Comparison of ENCODE assay signal across 8 cellular contexts in genomic region chr3:49158108-49158709, GRCh38. TPM values are rescaled to one million over a fixed set of nuclear protein-coding genes. Genes with fewer than 3 reads are reported as not detected.
A peak's percentile ranks its signal among the peaks of the same experiment; 100 is the strongest.
DNase-seq lines count a peak whose midpoint lies in the region; ATAC-seq lines count a peak whose summit lies in the region.

No MANE protein-coding gene starts in this region.

- no peak overlapping the region for H3K4me3 Mint-ChIP-seq in activated naive CD4-positive, alpha-beta T cell treated with anti-CD3 and anti-CD28 coated beads, Interleukin-2, amount 10 ng/mL, durations not matched to agents 7 days and 5 days
- no peak overlapping the region for H3K4me3 Mint-ChIP-seq in stimulated activated memory B cell treated with anti-CD40 and anti-IgM and Interleukin-4, amounts not matched to agents 10 μg/mL and 1 μg/mL and 100 μg/mL, for 72 hours

- CTCF ChIA-PET in activated naive CD4-positive, alpha-beta T cell treated with anti-CD3 and anti-CD28 coated beads, Interleukin-2, amount 10 ng/mL, durations not matched to agents 7 days and 5 days (lab: Charles Lee), result interaction anchor here (0.5 to 1.8 kb wide), 7 partner anchors 8 to 594 kb away, joined by 3 to 8 read pairs (median 4); partner anchors contain the start of genes CCDC71 and P4HTM

- DNase-seq in NCI-H526 (lab: John Stamatoyannopoulos, UW) (peak; percentile 24 to 48), NCI-H526 treated with DMSO at 0.1 percent for 48 hours (lab: John Stamatoyannopoulos, UW) (no peak), RPMI7951 (ENCODE audit: low read depth) (peak; percentile 41), kidney tubule cell (ENCODE audit: low spot score) (peak; percentile 22)
- DNase-seq in activated naive CD4-positive, alpha-beta T cell treated with anti-CD3 and anti-CD28 coated beads, Interleukin-2, amount 10 ng/mL, durations not matched to agents 7 days and 5 days, result peak; percentile 83

- H3K9me3 Mint-ChIP-seq in activated naive CD4-positive, alpha-beta T cell treated with anti-CD3 and anti-CD28 coated beads, Interleukin-2, amount 10 ng/mL, durations not matched to agents 7 days and 5 days, result no peaks in the 10 kb centered on the region
- H3K9me3 Mint-ChIP-seq in stimulated activated memory B cell treated with anti-CD40 and anti-IgM and Interleukin-4, amounts not matched to agents 10 μg/mL and 1 μg/mL and 100 μg/mL, for 72 hours, result no peaks in the 10 kb centered on the region

- ATAC-seq in stimulated activated memory B cell treated with anti-CD40 and anti-IgM and Interleukin-4, amounts not matched to agents 10 μg/mL and 1 μg/mL and 100 μg/mL, for 72 hours, result peak; percentile 76
- no peak for ATAC-seq in HG03095 (IDR thresholded peaks at IDR 0.05; ENCODE audit: unreplicated experiment)
- ATAC-seq in GM19023 (IDR thresholded peaks at IDR 0.05; ENCODE audit: unreplicated experiment), result no peak

- peaks cover 15% of the 10 kb centered on the region for H3K4me1 Mint-ChIP-seq in activated naive CD4-positive, alpha-beta T cell treated with anti-CD3 and anti-CD28 coated beads, Interleukin-2, amount 10 ng/mL, durations not matched to agents 7 days and 5 days
- H3K4me1 Mint-ChIP-seq in stimulated activated memory B cell treated with anti-CD40 and anti-IgM and Interleukin-4, amounts not matched to agents 10 μg/mL and 1 μg/mL and 100 μg/mL, for 72 hours, result peaks cover 6% of the 10 kb centered on the region

- H3K27ac Mint-ChIP-seq in activated naive CD4-positive, alpha-beta T cell treated with anti-CD3 and anti-CD28 coated beads, Interleukin-2, amount 10 ng/mL, durations not matched to agents 7 days and 5 days, result no peak overlapping the region
- no peak overlapping the region for H3K27ac Mint-ChIP-seq in stimulated activated memory B cell treated with anti-CD40 and anti-IgM and Interleukin-4, amounts not matched to agents 10 μg/mL and 1 μg/mL and 100 μg/mL, for 72 hours

- H3K27me3 Mint-ChIP-seq in activated naive CD4-positive, alpha-beta T cell treated with anti-CD3 and anti-CD28 coated beads, Interleukin-2, amount 10 ng/mL, durations not matched to agents 7 days and 5 days, result no peaks in the 10 kb centered on the region
- no peaks in the 10 kb centered on the region for H3K27me3 Mint-ChIP-seq in stimulated activated memory B cell treated with anti-CD40 and anti-IgM and Interleukin-4, amounts not matched to agents 10 μg/mL and 1 μg/mL and 100 μg/mL, for 72 hours

- peaks cover 2% of the 10 kb centered on the region for H3K36me3 Mint-ChIP-seq in activated naive CD4-positive, alpha-beta T cell treated with anti-CD3 and anti-CD28 coated beads, Interleukin-2, amount 10 ng/mL, durations not matched to agents 7 days and 5 days
- H3K36me3 Mint-ChIP-seq in stimulated activated memory B cell treated with anti-CD40 and anti-IgM and Interleukin-4, amounts not matched to agents 10 μg/mL and 1 μg/mL and 100 μg/mL, for 72 hours, result no peaks in the 10 kb centered on the region

RNA-seq across cellular contexts. Expression of gene CCDC71, which starts 7.9 kb away (rescaled TPM):
- 26.0 and 32.8 TPM in 2 replicates for total RNA-seq in RPMI7951 (2014; rRNA removed; shearing (Covaris generic))

RNA-seq across cellular contexts. Expression of gene KLHDC8B, which starts 13.2 kb away (rescaled TPM):
- total RNA-seq in RPMI7951 (2014; rRNA removed; shearing (Covaris generic)), result 28.1 and 28.7 TPM in 2 replicates

RNA-seq across cellular contexts. Expression of gene LAMB2, which starts 25.4 kb away (rescaled TPM):
- total RNA-seq in RPMI7951 (2014; rRNA removed; shearing (Covaris generic)), result 209 and 244 TPM in 2 replicates

RNA-seq across cellular contexts. Expression of gene USP19, which starts 37.6 kb away (rescaled TPM):
- 29.1 and 42.4 TPM in 2 replicates for total RNA-seq in RPMI7951 (2014; rRNA removed; shearing (Covaris generic))

RNA-seq across cellular contexts. Expression of gene QARS1, which starts 53.7 kb away (rescaled TPM):
- 244 and 314 TPM in 2 replicates for total RNA-seq in RPMI7951 (2014; rRNA removed; shearing (Covaris generic))
